Comparison of ENCODE assay signal across 18 cellular contexts in genomic region chr15:27095809-27096580, GRCh38.
DNase-seq lines count a peak whose midpoint lies in the region; ATAC-seq, FAIRE-seq and TF ChIP-seq lines count a peak whose summit lies in the region.
"Had no signal": no experiment of that assay in that cellular context is flagged by ENCODE, and none has a peak within 500 bp of the region (broad histone marks: within the 10 kb centered on the region; RNA-seq: fewer than 3 reads in every experiment).

No MANE protein-coding gene starts in this region.

- H3K9me3 ChIP-seq in lower lobe of right lung, result no peaks in the 10 kb centered on the region
- H3K9me3 ChIP-seq: ovary had no signal

- TF ChIP-seq CTCF in D721Med (IDR thresholded peaks at IDR 0.05; ENCODE audit: insufficient read depth, missing control alignments), result no peak
- TF ChIP-seq CTCF in mesothelial cell of epicardium (IDR thresholded peaks at IDR 0.05; ENCODE audit: unreplicated experiment), result no peak
- TF ChIP-seq CTCF in lower lobe of right lung (IDR thresholded peaks at IDR 0.05), result no peak

- H3K36me3 Mint-ChIP-seq in mesothelial cell of epicardium, result no peaks in the 10 kb centered on the region

- H3K4me1 ChIP-seq in lower lobe of right lung, result no peaks in the 10 kb centered on the region

- FAIRE-seq in D721Med (lab: Jason Lieb, UNC), result peak; percentile 60

- H3K27me3 Mint-ChIP-seq in mesothelial cell of epicardium (ENCODE audit: low read depth), result no peaks in the 10 kb centered on the region
- H3K27me3 Mint-ChIP-seq: stimulated activated naive CD8-positive, alpha-beta T cell treated with anti-CD3 and anti-CD28 coated beads, Interleukin-15, Interleukin-2, amounts not matched to agents 100 ng/mL and 50 ng/mL, for 24 hours had no signal

- DNase-seq in D721Med (ENCODE audit: insufficient read length, low spot score), result no peak
- peak; percentile 44 for DNase-seq in NCI-H446 treated with DMSO at 0.1 percent for 48 hours (lab: John Stamatoyannopoulos, UW)
- no peak for DNase-seq in mesothelial cell of epicardium (ENCODE audit: low spot score in 2 of 2, unreplicated experiment in 2 of 2)
- no peak for DNase-seq in lower lobe of right lung
- no peak for DNase-seq in central memory CD4-positive, alpha-beta T cell
- DNase-seq: activated CD4-positive, alpha-beta T cell treated with anti-CD3 and anti-CD28 coated beads for 48 hours; activated naive CD4-positive, alpha-beta T cell treated with anti-CD3 and anti-CD28 coated beads for 36 hours; brain microvascular endothelial cell; hippocampal formation; kidney glomerular epithelial cell; NCI-H1436 treated with DMSO at 0.1 percent for 48 hours; ovary; Right ventricle myocardium superior had no signal

- no peak overlapping the region for H3K4me3 ChIP-seq in lower lobe of right lung
- H3K4me3 ChIP-seq: ovary had no signal

- H3K27ac ChIP-seq in angular gyrus (ENCODE audit: low read depth, low read length) (peak overlapping the region; percentile 43), lower lobe of right lung (no peak overlapping the region)
- H3K27ac ChIP-seq: brain microvascular endothelial cell, ovary had no signal

- no peak overlapping the region for H3K4me3 Mint-ChIP-seq in mesothelial cell of epicardium
- H3K4me3 Mint-ChIP-seq: activated naive CD4-positive, alpha-beta T cell treated with anti-CD3 and anti-CD28 coated beads for 36 hours; stimulated activated naive CD8-positive, alpha-beta T cell treated with anti-CD3 and anti-CD28 coated beads, Interleukin-15, Interleukin-2, amounts not matched to agents 100 ng/mL and 50 ng/mL, for 24 hours; T-helper 2 cell treated with Interferon-gamma antibody and Interleukin-4, amounts not matched to agents 5 μg/mL and 100 μg/mL, for 36 hours had no signal

- no peaks in the 10 kb centered on the region for H3K36me3 ChIP-seq in lower lobe of right lung
- H3K36me3 ChIP-seq: brain microvascular endothelial cell, ovary had no signal

- H3K4me1 Mint-ChIP-seq in mesothelial cell of epicardium, result peaks cover 50% of the 10 kb centered on the region

- H3K27ac Mint-ChIP-seq in mesothelial cell of epicardium, result peak overlapping the region; percentile 70
- H3K27ac Mint-ChIP-seq: activated naive CD4-positive, alpha-beta T cell treated with anti-CD3 and anti-CD28 coated beads for 36 hours; stimulated activated naive CD8-positive, alpha-beta T cell treated with anti-CD3 and anti-CD28 coated beads, Interleukin-15, Interleukin-2, amounts not matched to agents 100 ng/mL and 50 ng/mL, for 24 hours; T-helper 2 cell treated with Interferon-gamma antibody and Interleukin-4, amounts not matched to agents 5 μg/mL and 100 μg/mL, for 36 hours had no signal

- H3K27me3 ChIP-seq in lower lobe of right lung (ENCODE audit: low read depth), result no peaks in the 10 kb centered on the region
- H3K27me3 ChIP-seq: brain microvascular endothelial cell, ovary had no signal

- ATAC-seq in HG03457 (IDR thresholded peaks at IDR 0.05; ENCODE audit: unreplicated experiment) (no peak), lower lobe of right lung (no peak), HG03045 (IDR thresholded peaks at IDR 0.05; ENCODE audit: unreplicated experiment) (no peak)

- intact Hi-C loops in lower lobe of right lung (cut with DNase I), result no loop called here

- no peaks in the 10 kb centered on the region for H3K9me3 Mint-ChIP-seq in mesothelial cell of epicardium
